1 cellular context compared by ENCODE assay signal in the genomic region with DNA sequence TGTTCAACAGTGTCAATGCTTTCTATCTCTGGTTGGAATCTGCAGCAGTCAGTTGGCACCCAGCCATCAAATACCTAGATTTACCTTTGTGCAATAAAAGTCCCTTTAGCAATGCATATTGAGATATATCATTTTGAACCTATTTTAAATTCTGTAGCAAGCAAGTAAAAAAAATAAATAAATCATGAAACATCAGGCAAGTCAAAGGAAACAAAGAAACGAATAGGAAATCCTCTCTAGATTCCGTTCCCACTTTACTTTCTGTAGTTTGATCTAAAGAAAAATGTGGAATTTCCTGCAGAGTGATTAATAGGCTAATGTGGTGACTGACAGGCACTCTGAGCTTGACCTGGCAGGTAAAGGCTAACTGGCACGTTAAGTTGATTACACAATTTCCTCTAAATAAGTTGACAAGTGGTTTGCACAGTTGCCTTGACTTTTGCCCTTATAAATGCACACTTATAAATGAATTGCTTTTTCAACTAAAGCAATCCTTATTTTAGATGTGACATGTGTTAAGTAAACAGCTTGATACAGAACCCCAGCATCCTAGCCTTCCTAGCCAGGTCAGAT.
TF ChIP-seq lines count a peak whose summit lies in the region.

No MANE protein-coding gene starts in this region.

TF ChIP-seq in HepG2, 621 proteins besides CTCF, POLR2A, EP300 and RAD21 (continued from another document):
- TF ChIP-seq, protein P1, sequence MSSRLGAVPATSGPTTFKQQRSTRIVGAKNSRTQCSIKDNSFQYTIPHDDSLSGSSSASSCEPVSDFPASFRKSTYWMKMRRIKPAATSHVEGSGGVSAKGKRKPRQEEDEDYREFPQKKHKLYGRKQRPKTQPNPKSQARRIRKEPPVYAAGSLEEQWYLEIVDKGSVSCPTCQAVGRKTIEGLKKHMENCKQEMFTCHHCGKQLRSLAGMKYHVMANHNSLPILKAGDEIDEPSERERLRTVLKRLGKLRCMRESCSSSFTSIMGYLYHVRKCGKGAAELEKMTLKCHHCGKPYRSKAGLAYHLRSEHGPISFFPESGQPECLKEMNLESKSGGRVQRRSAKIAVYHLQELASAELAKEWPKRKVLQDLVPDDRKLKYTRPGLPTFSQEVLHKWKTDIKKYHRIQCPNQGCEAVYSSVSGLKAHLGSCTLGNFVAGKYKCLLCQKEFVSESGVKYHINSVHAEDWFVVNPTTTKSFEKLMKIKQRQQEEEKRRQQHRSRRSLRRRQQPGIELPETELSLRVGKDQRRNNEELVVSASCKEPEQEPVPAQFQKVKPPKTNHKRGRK (CRISPR knock-in tag; IDR thresholded peaks at IDR 0.05) = no peak
- TF ChIP-seq, protein P2, sequence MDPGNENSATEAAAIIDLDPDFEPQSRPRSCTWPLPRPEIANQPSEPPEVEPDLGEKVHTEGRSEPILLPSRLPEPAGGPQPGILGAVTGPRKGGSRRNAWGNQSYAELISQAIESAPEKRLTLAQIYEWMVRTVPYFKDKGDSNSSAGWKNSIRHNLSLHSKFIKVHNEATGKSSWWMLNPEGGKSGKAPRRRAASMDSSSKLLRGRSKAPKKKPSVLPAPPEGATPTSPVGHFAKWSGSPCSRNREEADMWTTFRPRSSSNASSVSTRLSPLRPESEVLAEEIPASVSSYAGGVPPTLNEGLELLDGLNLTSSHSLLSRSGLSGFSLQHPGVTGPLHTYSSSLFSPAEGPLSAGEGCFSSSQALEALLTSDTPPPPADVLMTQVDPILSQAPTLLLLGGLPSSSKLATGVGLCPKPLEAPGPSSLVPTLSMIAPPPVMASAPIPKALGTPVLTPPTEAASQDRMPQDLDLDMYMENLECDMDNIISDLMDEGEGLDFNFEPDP (CRISPR knock-in tag; conservative IDR thresholded peaks at IDR 0.05) = no peak
